ENCODE assay signal across 9 cellular contexts in the genomic region with DNA sequence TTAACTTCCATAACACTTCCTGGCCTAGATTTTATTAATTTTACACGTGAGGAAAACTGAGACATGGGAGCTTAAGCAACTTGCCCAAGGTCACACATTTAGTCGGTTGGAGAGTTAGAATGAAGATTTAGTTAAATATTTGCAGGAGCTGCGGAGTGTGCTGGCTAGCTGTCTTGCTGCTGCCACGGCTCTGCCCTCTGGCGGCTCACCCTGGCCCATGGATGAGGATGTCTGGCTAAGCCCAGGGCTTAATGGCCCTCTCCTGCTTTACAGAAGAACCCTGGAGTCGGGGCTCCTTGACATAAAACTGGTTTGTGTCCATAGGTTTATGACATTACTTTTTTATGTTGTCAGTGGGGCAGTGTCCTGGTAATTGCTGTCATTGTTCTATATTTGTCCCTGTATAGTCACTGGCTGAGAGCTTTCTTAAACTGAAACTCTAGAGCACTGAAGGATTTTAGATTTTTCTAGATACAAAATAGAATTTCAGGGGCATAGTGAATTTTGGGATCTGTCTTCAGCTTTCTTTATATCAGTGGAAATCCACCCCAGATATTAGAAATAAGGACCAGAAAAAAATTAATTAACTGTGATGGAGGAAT.
DNase-seq lines count a peak whose midpoint lies in the region; TF ChIP-seq lines count a peak whose summit lies in the region.
"Had no signal": no experiment of that assay in that cellular context is flagged by ENCODE, and none has a peak within 500 bp of the region (broad histone marks: within the 10 kb centered on the region; RNA-seq: fewer than 3 reads in every experiment).

No MANE protein-coding gene starts in this region.

- no peak overlapping the region for H3K14ac ChIP-seq in H9 (ENCODE audit: insufficient read depth, low read length)

- no peaks in the 10 kb centered on the region for H3K36me3 Mint-ChIP-seq in H9 (ENCODE audit: insufficient read depth in 1 of 3, low read depth in 3 of 3)

- no peaks in the 10 kb centered on the region for H4K20me1 ChIP-seq in H9 (ENCODE audit: control insufficient read depth, insufficient read depth, insufficient read length)

- no peak overlapping the region for H2AK5ac ChIP-seq in H9 (ENCODE audit: insufficient read length, low read length)

- no peak overlapping the region for H3K4me3 ChIP-seq in fibroblast of villous mesenchyme (ENCODE audit: low read depth, low read length)
- H3K4me3 ChIP-seq: PC-9 had no signal

- H2BK5ac ChIP-seq in H9 (ENCODE audit: insufficient read length, low read length), result no peak overlapping the region

- H3K9me3 Mint-ChIP-seq in H9, result no peaks in the 10 kb centered on the region

- peaks cover 11 to 14% of the 10 kb centered on the region in 2 experiments for H3K4me1 Mint-ChIP-seq in H9

- no peak overlapping the region for H3K23ac ChIP-seq in H9 (ENCODE audit: insufficient read length, low read depth, low read length)

- H2BK20ac ChIP-seq in H9 (ENCODE audit: low read depth, low read length, poor library complexity, severe bottlenecking), result no peak overlapping the region

- WGBS in H9 (ENCODE audit: extremely low coverage, insufficient read length, low lambda C conversion rate), result no CpG with 5 or more reads among the region's 6 CpGs

- no peak overlapping the region for H2BK15ac ChIP-seq in H9 (ENCODE audit: low read depth, low read length)

- no peak overlapping the region for H4K91ac ChIP-seq in H9 (ENCODE audit: insufficient read length, low read depth, low read length)

- H4K8ac ChIP-seq in H9 (replicated peaks; ENCODE audit: insufficient read length, low read depth, low read length), result no peak overlapping the region

- H3K27me3 ChIP-seq in H9 (ENCODE audit: insufficient read depth, low read length), result no peaks in the 10 kb centered on the region

- no peak overlapping the region for H3K9ac ChIP-seq in H9 (ENCODE audit: extremely low read depth, insufficient read length, low read length)

- H3K4me1 ChIP-seq in H9 (ENCODE audit: insufficient read depth, low read length), result no peaks in the 10 kb centered on the region; the same call in 1 of the 2 replicates

- H2AFZ ChIP-seq in H9 (ENCODE audit: low read length), result no peak overlapping the region
- H2AFZ ChIP-seq: PC-9 had no signal

- H4K5ac ChIP-seq in H9 (ENCODE audit: insufficient read length, low read depth, low read length), result no peak overlapping the region

- no peak overlapping the region for H2BK12ac ChIP-seq in H9 (ENCODE audit: insufficient read length, low read depth, low read length)

- H3K23me2 ChIP-seq in H9 (ENCODE audit: insufficient read length, low read depth, low read length, poor library complexity, severe bottlenecking), result no peaks in the 10 kb centered on the region

- no peaks in the 10 kb centered on the region for H3K9me3 ChIP-seq in H9 (ENCODE audit: control insufficient read depth, low read depth, low read length)

- H3K27ac ChIP-seq in H9 (ENCODE audit: insufficient read length, low read depth, low read length), result no peak overlapping the region
- H3K27ac ChIP-seq: PC-9 had no signal

- no peaks in the 10 kb centered on the region for H3K79me1 ChIP-seq in H9 (ENCODE audit: insufficient read depth, low read depth, low read length, poor library complexity, severe bottlenecking)

- no peak overlapping the region for H3T11ph ChIP-seq in H9 (ENCODE audit: low read length)

- peak; percentile 77 for TF ChIP-seq CTCF in H9 (conservative IDR thresholded peaks at IDR 0.05)
- TF ChIP-seq CTCF in fibroblast of villous mesenchyme (IDR thresholded peaks at IDR 0.05; ENCODE audit: insufficient read depth, low read depth, low read length), result peak; percentile 78

- H3K27me3 Mint-ChIP-seq in H9 (ENCODE audit: low read depth), result peaks cover 21% of the 10 kb centered on the region

- DNase-seq in H9 (peak; percentile 77), RPMI7951 (ENCODE audit: low read depth) (peak; percentile 20), fibroblast of villous mesenchyme (ENCODE audit: low read depth) (peak; percentile 70), pons (ENCODE audit: low spot score) (peak; percentile 45), H4 (ENCODE audit: low spot score) (no peak), A172 (ENCODE audit: low spot score) (no peak)
- DNase-seq in stimulated activated CD4-positive, alpha-beta T cell treated with anti-CD3 and anti-CD28 coated beads, Interleukin-2, amount 100 ng/mL, for 24 hours, result no peak
- no peak for DNase-seq in activated effector memory CD4-positive, alpha-beta T cell treated with anti-CD3 and anti-CD28 coated beads, Interleukin-2, amount 50 U/mL, for 16 hours

- H3K56ac ChIP-seq in H9 (ENCODE audit: insufficient read length, low read depth, low read length), result no peak overlapping the region

- H3K4ac ChIP-seq in H9 (ENCODE audit: low read depth, low read length), result no peak overlapping the region

- no peak overlapping the region for H3K18ac ChIP-seq in H9 (ENCODE audit: insufficient read length, low read depth, low read length)

- peak overlapping the region in 1 of 3 experiments; percentile 32; a peak in 1 of 7 replicates for H3K27ac Mint-ChIP-seq in H9

- H3K4me3 Mint-ChIP-seq in H9, result no peak overlapping the region

- no peaks in the 10 kb centered on the region for H3K79me2 ChIP-seq in H9 (ENCODE audit: insufficient read depth, low read length)

- H2BK120ac ChIP-seq in H9 (ENCODE audit: low read depth, low read length, poor library complexity, severe bottlenecking), result no peak overlapping the region

- H3K4me2 ChIP-seq in H9 (ENCODE audit: insufficient read depth, insufficient read length, low read length), result no peak overlapping the region
- H3K4me2 ChIP-seq: PC-9 had no signal

Comparison
In these comparisons a context has a peak if more than half of its experiments do, and no peak if none do; other contexts are left out.
1. DNase-seq: peak in H9 (single experiment), RPMI7951 (single experiment), fibroblast of villous mesenchyme (single experiment) and pons (single experiment); none in H4 (single experiment), stimulated activated CD4-positive, alpha-beta T cell treated with anti-CD3 and anti-CD28 coated beads, Interleukin-2, amount 100 ng/mL, for 24 hours (0 of 2), activated effector memory CD4-positive, alpha-beta T cell treated with anti-CD3 and anti-CD28 coated beads, Interleukin-2, amount 50 U/mL, for 16 hours (single experiment) and A172 (single experiment).